Comparison of ENCODE assay signal across 19 cellular contexts in the genomic region with DNA sequence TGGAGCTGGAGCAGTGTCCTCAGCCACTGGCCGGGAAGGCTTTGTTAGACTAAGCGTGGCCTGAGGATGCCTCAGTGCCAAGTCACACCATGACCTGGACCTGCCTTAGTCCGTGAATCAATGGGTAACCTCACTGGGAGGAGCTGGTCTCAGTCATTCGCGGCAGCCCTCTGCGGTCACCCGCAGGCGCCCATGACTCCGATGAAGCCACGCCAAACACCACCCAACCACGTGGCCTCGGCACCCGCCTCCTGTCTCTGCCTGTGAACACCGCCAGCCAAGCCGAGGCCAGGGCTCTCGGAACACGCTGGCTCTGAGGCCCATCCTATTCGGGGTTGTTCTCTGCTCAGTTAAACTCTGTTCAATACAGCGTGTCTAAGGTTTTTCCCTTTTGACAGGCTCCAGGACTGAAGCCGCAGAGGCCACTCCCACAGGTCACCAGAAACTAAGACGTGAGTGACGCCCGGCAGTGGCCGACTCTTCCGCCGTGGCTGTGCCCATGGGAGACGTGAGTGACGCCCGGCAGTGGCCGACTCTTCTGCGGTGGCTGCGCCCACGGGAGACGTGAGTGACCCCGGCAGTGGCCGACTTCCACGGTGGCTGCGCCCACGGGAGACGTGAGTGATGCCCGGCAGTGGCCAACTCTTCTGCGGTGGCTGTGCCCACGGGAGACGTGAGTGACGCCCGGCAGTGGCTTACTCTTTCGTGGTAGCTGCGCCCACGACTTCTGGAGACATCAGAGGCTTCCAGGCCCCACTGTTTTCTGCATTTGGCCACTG. TPM values are rescaled to one million over a fixed set of nuclear protein-coding genes. Genes with fewer than 3 reads are reported as not detected.
"Had no signal": no experiment of that assay in that cellular context is flagged by ENCODE, and none has a peak within 500 bp of the region (broad histone marks: within the 10 kb centered on the region; RNA-seq: fewer than 3 reads in every experiment).

No MANE protein-coding gene starts in this region.

- H3K27ac ChIP-seq: brain microvascular endothelial cell, stomach, thyroid gland, vagina had no signal

- H3K27me3 ChIP-seq: thyroid gland, vagina had no signal

- ATAC-seq: activated T-cell treated with anti-CD3 and anti-CD28 coated beads, Interleukin-2, amount 50 U/mL, for 4 hours; natural killer cell treated with Interleukin-12 subunit alpha and Interleukin-12 subunit beta and Interleukin-15 and Interleukin-18, amount 100 ng/mL, for 72 hours had no signal

- DNase-seq: activated CD4-positive, alpha-beta T cell treated with anti-CD3 and anti-CD28 coated beads, Interleukin-2, amount 50 U/mL, for 4 hours; activated CD4-positive, CD25-positive, alpha-beta regulatory T cell treated with anti-CD3 and anti-CD28 coated beads, Interleukin-2, amount 50 U/mL, for 72 hours; activated effector memory CD4-positive, alpha-beta T cell treated with anti-CD3 and anti-CD28 coated beads, Interleukin-2, amount 50 U/mL, for 16 hours; activated T-cell treated with anti-CD3 and anti-CD28 coated beads, Interleukin-2, amount 50 U/mL, for 4 hours; brain microvascular endothelial cell; cerebellar nuclear complex; endodermal cell; stimulated activated CD4-positive, alpha-beta T cell treated with anti-CD3 and anti-CD28 coated beads, Interleukin-4, amount 100 ng/mL, for 4 hours; thyroid gland had no signal

- H3K9me3 ChIP-seq: stomach, thyroid gland, vagina had no signal

- H3K36me3 ChIP-seq: brain microvascular endothelial cell, thyroid gland, vagina had no signal

- H3K4me3 ChIP-seq: skin epidermis, stomach, thyroid gland, vagina had no signal

RNA-seq across cellular contexts. Expression of a gene that starts 16.8 kb away (rescaled TPM):
- total RNA-seq: activated naive CD4-positive, alpha-beta T cell treated with anti-CD3 and anti-CD28 coated beads, Interleukin-2, amount 50 U/mL, for 72 hours; activated T-cell treated with anti-CD3 and anti-CD28 coated beads, Interleukin-2, amount 50 U/mL, for 4 hours; dermis microvascular lymphatic vessel endothelial cell; endodermal cell; fibroblast of villous mesenchyme; mucosa of gallbladder; natural killer cell treated with Interleukin-12 subunit alpha and Interleukin-12 subunit beta and Interleukin-15 and Interleukin-18, amount 100 ng/mL, for 72 hours; osteocyte; stomach; T-helper 2 cell treated with Interferon-gamma antibody and Interleukin-4, amounts not matched to agents 100 ng/mL and 5 ng/mL, for 36 hours; thyroid gland; vagina had no signal
